1 cellular context compared by ENCODE assay signal in the genomic region with DNA sequence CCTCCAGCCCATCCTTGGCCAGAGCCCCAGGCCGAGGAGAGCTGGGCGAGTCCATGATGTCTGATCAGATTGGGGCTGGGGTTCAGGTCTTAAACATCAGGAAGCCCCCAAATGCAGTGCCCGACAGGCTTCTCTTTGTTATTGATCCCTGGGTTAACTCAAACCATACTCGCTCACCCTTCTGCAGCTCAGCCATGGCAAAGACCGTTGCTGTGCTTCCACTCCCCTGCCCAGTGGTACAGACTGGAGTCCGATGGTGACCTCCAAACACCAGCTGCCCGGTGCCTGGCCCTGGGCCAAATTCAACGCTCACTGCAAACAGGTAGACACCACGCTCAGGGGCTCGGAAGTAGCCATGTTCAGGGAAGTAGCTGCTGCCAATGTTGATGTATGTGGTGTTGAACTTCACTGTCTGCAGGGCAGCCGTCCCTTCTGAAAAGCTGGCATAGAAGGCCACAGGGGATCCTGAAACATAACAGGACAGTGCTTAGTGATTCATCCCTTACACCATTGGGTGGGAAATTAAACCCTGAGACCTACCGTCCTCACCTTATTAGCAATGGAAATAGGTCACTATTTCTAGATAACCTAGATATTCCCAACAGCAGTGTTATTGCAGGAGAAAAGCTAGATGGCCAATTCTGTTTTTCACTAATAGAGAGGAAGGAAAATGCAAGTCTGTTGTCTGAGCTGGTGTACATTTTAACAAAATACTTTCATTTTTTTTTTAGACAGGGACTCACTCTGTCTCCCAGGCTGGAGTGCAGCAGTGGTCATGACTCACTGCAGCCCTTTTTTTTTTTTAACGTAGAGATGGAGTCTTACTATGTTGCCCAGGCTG.
TF ChIP-seq lines count a peak whose summit lies in the region.

No MANE protein-coding gene starts in this region.

TF ChIP-seq in K562, 482 proteins besides CTCF, POLR2A, EP300 and RAD21 (continued from another document):
- TF ChIP-seq, protein P1, sequence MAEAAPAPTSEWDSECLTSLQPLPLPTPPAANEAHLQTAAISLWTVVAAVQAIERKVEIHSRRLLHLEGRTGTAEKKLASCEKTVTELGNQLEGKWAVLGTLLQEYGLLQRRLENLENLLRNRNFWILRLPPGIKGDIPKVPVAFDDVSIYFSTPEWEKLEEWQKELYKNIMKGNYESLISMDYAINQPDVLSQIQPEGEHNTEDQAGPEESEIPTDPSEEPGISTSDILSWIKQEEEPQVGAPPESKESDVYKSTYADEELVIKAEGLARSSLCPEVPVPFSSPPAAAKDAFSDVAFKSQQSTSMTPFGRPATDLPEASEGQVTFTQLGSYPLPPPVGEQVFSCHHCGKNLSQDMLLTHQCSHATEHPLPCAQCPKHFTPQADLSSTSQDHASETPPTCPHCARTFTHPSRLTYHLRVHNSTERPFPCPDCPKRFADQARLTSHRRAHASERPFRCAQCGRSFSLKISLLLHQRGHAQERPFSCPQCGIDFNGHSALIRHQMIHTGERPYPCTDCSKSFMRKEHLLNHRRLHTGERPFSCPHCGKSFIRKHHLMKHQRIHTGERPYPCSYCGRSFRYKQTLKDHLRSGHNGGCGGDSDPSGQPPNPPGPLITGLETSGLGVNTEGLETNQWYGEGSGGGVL (CRISPR knock-in tag; IDR thresholded peaks at IDR 0.05), result no peak
- TF ChIP-seq KHSRP (IDR thresholded peaks at IDR 0.05) (no peak), ZBTB8A (IDR thresholded peaks at IDR 0.05; ENCODE audit: partially characterized antibody) (no peak), XRCC3 (IDR thresholded peaks at IDR 0.05) (no peak)
